ENCODE assay signal across 8 cellular contexts in genomic region chr2:39124000-39124769, GRCh38. TPM values are rescaled to one million over a fixed set of nuclear protein-coding genes. Genes with fewer than 3 reads are reported as not detected.
DNase-seq lines count a peak whose midpoint lies in the region; ATAC-seq, FAIRE-seq and TF ChIP-seq lines count a peak whose summit lies in the region.

No MANE protein-coding gene starts in this region.

- FAIRE-seq in D721Med (lab: Jason Lieb, UNC): no peak

- H3K9me3 ChIP-seq in endocrine pancreas (ENCODE audit: control insufficient read depth, low read length) (no peaks in the 10 kb centered on the region), mesodermal cell (ENCODE audit: control insufficient read depth, low read length) (no peaks in the 10 kb centered on the region)

- DNase-seq in D721Med (ENCODE audit: insufficient read length, low spot score) (no peak), HUDEP-2 (lab: John Stamatoyannopoulos, UW; ENCODE audit: unreplicated experiment in 76 of 76) (peak; percentile 33 to 96 (median 91)), NOMO-1 treated with DMSO at 0.1 percent for 48 hours (lab: John Stamatoyannopoulos, UW; ENCODE audit: unreplicated experiment) (peak; percentile 93)
- peak; percentile 84 for DNase-seq in activated CD8-positive, alpha-beta memory T cell treated with anti-CD3 and anti-CD28 coated beads, Interleukin-2, amount 50 U/mL, for 1 hour (ENCODE audit: extremely low read depth)
- peak; percentile 91 for DNase-seq in stimulated activated CD8-positive, alpha-beta memory T cell treated with anti-CD3 and anti-CD28 coated beads, Interleukin-15, amount 100 ng/mL, for 24 hours (ENCODE audit: low read depth)

- WGBS in mesodermal cell (ENCODE audit: insufficient coverage in 2 of 2), 2 experiments: 1% methylated on average over 51 to 54 of the region's 59 CpGs

- TF ChIP-seq CTCF in D721Med (IDR thresholded peaks at IDR 0.05; ENCODE audit: insufficient read depth, missing control alignments): peak; percentile 42

- H3K4me1 ChIP-seq in endocrine pancreas (ENCODE audit: control insufficient read depth, insufficient read depth, low read length): peaks cover 8% of the 10 kb centered on the region
- H3K4me1 ChIP-seq in mesodermal cell (ENCODE audit: control insufficient read depth, insufficient read depth, low read length, poor library complexity, severe bottlenecking): peaks cover 4% of the 10 kb centered on the region

- H3K36me3 ChIP-seq in endocrine pancreas (ENCODE audit: control insufficient read depth, insufficient read depth, low read length): no peaks in the 10 kb centered on the region
- no peaks in the 10 kb centered on the region for H3K36me3 ChIP-seq in mesodermal cell (ENCODE audit: control insufficient read depth, insufficient read depth, low read length)

- peak overlapping the region; percentile 87 for H3K27ac ChIP-seq in mesodermal cell (ENCODE audit: low read depth, low read length, severe bottlenecking)

- peak; percentile 52 for ATAC-seq in GM21390 (IDR thresholded peaks at IDR 0.05; ENCODE audit: unreplicated experiment)

- peak overlapping the region; percentile 88 for H3K4me3 ChIP-seq in endocrine pancreas (ENCODE audit: control insufficient read depth, insufficient read depth, low read length)
- peak overlapping the region; percentile 74 for H3K4me3 ChIP-seq in mesodermal cell (ENCODE audit: extremely low read depth, insufficient read depth, low read length, poor library complexity, severe bottlenecking)

- peak overlapping the region; percentile 82 for H3K9ac ChIP-seq in endocrine pancreas (ENCODE audit: control insufficient read depth, insufficient read depth, low read length)

- no peaks in the 10 kb centered on the region for H3K27me3 ChIP-seq in endocrine pancreas (ENCODE audit: control insufficient read depth, insufficient read depth, low read length)

RNA-seq across cellular contexts. Expression of gene SOS1, which starts 3.3 kb away (rescaled TPM):
- polyA plus RNA-seq in mesodermal cell (2013, experiment 1 of 2): 23.1 TPM
- polyA plus RNA-seq in mesodermal cell (2013, experiment 2 of 2): 26.0 TPM
